In genomic region chr1:66383168-66383567, GRCh38 we compare ENCODE assay signal across 1 cellular context.
TF ChIP-seq lines count a peak whose summit lies in the region.

No MANE protein-coding gene starts in this region.

TF ChIP-seq in K562, 482 proteins besides CTCF, POLR2A, EP300 and RAD21 (continued from another document):
- TF ChIP-seq, protein P1, sequence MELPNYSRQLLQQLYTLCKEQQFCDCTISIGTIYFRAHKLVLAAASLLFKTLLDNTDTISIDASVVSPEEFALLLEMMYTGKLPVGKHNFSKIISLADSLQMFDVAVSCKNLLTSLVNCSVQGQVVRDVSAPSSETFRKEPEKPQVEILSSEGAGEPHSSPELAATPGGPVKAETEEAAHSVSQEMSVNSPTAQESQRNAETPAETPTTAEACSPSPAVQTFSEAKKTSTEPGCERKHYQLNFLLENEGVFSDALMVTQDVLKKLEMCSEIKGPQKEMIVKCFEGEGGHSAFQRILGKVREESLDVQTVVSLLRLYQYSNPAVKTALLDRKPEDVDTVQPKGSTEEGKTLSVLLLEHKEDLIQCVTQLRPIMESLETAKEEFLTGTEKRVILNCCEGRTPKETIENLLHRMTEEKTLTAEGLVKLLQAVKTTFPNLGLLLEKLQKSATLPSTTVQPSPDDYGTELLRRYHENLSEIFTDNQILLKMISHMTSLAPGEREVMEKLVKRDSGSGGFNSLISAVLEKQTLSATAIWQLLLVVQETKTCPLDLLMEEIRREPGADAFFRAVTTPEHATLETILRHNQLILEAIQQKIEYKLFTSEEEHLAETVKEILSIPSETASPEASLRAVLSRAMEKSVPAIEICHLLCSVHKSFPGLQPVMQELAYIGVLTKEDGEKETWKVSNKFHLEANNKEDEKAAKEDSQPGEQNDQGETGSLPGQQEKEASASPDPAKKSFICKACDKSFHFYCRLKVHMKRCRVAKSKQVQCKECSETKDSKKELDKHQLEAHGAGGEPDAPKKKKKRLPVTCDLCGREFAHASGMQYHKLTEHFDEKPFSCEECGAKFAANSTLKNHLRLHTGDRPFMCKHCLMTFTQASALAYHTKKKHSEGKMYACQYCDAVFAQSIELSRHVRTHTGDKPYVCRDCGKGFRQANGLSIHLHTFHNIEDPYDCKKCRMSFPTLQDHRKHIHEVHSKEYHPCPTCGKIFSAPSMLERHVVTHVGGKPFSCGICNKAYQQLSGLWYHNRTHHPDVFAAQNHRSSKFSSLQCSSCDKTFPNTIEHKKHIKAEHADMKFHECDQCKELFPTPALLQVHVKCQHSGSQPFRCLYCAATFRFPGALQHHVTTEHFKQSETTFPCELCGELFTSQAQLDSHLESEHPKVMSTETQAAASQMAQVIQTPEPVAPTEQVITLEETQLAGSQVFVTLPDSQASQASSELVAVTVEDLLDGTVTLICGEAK (IDR thresholded peaks at IDR 0.05) = no peak
- TF ChIP-seq, protein P1 (CRISPR knock-in tag; IDR thresholded peaks at IDR 0.05) = no peak
- peak; percentile 20; the same call in 1 of the 2 replicates for TF ChIP-seq CTBP1 (IDR thresholded peaks at IDR 0.05; ENCODE audit: borderline replicate concordance)
- peak; percentile 91 for TF ChIP-seq C11orf30 (IDR thresholded peaks at IDR 0.05; ENCODE audit: low read depth)
- TF ChIP-seq MAFK (IDR thresholded peaks at IDR 0.05; ENCODE audit: low read length) = peak; percentile 90
- peak; percentile 82 for TF ChIP-seq NFE2L1 (tag; IDR thresholded peaks at IDR 0.05; ENCODE audit: borderline replicate concordance, low read depth)
- TF ChIP-seq BACH1 (tag; IDR thresholded peaks at IDR 0.05) = peak; percentile 95
- TF ChIP-seq ZNF316 (IDR thresholded peaks at IDR 0.05) = peak; percentile 97
- TF ChIP-seq RBM17 (IDR thresholded peaks at IDR 0.05; ENCODE audit: borderline replicate concordance, low read depth, low read length) = no peak
